Comparison of ENCODE assay signal across 27 cellular contexts in the genomic region with DNA sequence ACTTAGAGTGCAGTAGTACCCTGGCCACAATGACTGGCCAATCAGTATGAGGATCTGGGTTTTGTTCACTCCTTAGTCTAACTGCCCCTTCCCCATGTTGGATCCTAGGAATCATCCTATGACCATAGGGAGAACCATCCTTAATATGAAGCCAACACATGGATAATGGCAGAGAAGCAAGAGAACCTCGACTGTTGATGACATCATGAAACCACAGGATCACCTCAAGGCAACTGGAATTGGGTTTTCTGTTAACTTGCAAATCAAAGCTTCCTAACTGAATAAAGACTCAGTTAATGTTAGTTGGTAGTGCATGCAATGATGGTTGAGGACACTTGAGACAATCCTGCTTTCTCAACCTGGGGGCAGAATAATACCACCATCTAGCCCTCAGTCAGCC. TPM values are rescaled to one million over a fixed set of nuclear protein-coding genes. Genes with fewer than 3 reads are reported as not detected.
"Had no signal": no experiment of that assay in that cellular context is flagged by ENCODE, and none has a peak within 500 bp of the region (broad histone marks: within the 10 kb centered on the region; RNA-seq: fewer than 3 reads in every experiment).

No MANE protein-coding gene starts in this region.

- H3K36me3 ChIP-seq: brain microvascular endothelial cell, colonic mucosa, esophagus muscularis mucosa, suprapubic skin, transverse colon had no signal

- H3K4me3 Mint-ChIP-seq: activated CD4-positive, alpha-beta T cell treated with anti-CD3 and anti-CD28 coated beads, Interleukin-2, amount 10 ng/mL, durations not matched to agents 24 days and 14 days; activated CD8-positive, alpha-beta memory T cell treated with anti-CD3 and anti-CD28 coated beads, Interleukin-2, amount 10 ng/mL, durations not matched to agents 7 days and 5 days; activated CD8-positive, alpha-beta T cell treated with anti-CD3 and anti-CD28 coated beads for 36 hours; activated naive CD8-positive, alpha-beta T cell treated with anti-CD3 and anti-CD28 coated beads, Interleukin-2, amount 50 U/mL, for 24 hours; central memory CD8-positive, alpha-beta T cell; naive thymus-derived CD8-positive, alpha-beta T cell; stimulated activated naive CD8-positive, alpha-beta T cell treated with anti-CD3 and anti-CD28 coated beads, Interleukin-15, amount 100 ng/mL, for 72 hours had no signal

- H3K27me3 ChIP-seq: colonic mucosa, suprapubic skin, transverse colon had no signal

- H3K9me3 Mint-ChIP-seq: activated CD4-positive, alpha-beta T cell treated with anti-CD3 and anti-CD28 coated beads, Interleukin-2, amount 10 ng/mL, durations not matched to agents 24 days and 14 days; activated CD8-positive, alpha-beta T cell treated with anti-CD3 and anti-CD28 coated beads for 36 hours; activated naive CD8-positive, alpha-beta T cell treated with anti-CD3 and anti-CD28 coated beads, Interleukin-2, amount 50 U/mL, for 24 hours; central memory CD8-positive, alpha-beta T cell; naive thymus-derived CD8-positive, alpha-beta T cell; stimulated activated naive CD8-positive, alpha-beta T cell treated with anti-CD3 and anti-CD28 coated beads, Interleukin-15, amount 100 ng/mL, for 72 hours had no signal

- H3K27ac ChIP-seq: brain microvascular endothelial cell, colonic mucosa, esophagus muscularis mucosa, suprapubic skin, transverse colon had no signal

- ATAC-seq: activated CD4-positive, CD25-positive, alpha-beta regulatory T cell treated with anti-CD3 and anti-CD28 coated beads, Interleukin-2, amount 50 U/mL, for 24 hours; activated CD8-positive, alpha-beta memory T cell treated with anti-CD3 and anti-CD28 coated beads, Interleukin-2, amount 10 ng/mL, durations not matched to agents 7 days and 5 days; activated CD8-positive, alpha-beta T cell treated with anti-CD3 and anti-CD28 coated beads for 36 hours; activated naive CD8-positive, alpha-beta T cell treated with anti-CD3 and anti-CD28 coated beads, Interleukin-2, amount 50 U/mL, for 24 hours; left lobe of liver; naive thymus-derived CD8-positive, alpha-beta T cell; right cardiac atrium; stimulated activated naive CD8-positive, alpha-beta T cell treated with anti-CD3 and anti-CD28 coated beads, Interleukin-15, amount 100 ng/mL, for 72 hours had no signal

- H3K27me3 Mint-ChIP-seq: stimulated activated naive CD8-positive, alpha-beta T cell treated with anti-CD3 and anti-CD28 coated beads, Interleukin-15, amount 100 ng/mL, for 72 hours had no signal

- DNase-seq: activated CD4-positive, alpha-beta T cell treated with anti-CD3 and anti-CD28 coated beads, Interleukin-2, amount 10 ng/mL, durations not matched to agents 24 days and 14 days; activated CD8-positive, alpha-beta memory T cell treated with anti-CD3 and anti-CD28 coated beads, Interleukin-2, amount 10 ng/mL, durations not matched to agents 7 days and 5 days; activated CD8-positive, alpha-beta T cell treated with anti-CD3 and anti-CD28 coated beads for 36 hours; activated effector memory CD4-positive, alpha-beta T cell treated with anti-CD3 and anti-CD28 coated beads, Interleukin-2, amount 50 U/mL, for 16 hours; activated naive CD4-positive, alpha-beta T cell treated with anti-CD3 and anti-CD28 coated beads, Interleukin-2, amount 50 U/mL, for 16 hours; activated naive CD8-positive, alpha-beta T cell treated with anti-CD3 and anti-CD28 coated beads, Interleukin-2, amount 50 U/mL, for 24 hours; activated T-cell treated with anti-CD3 and anti-CD28 coated beads for 4 hours; anterior cingulate cortex; colonic mucosa; head of caudate nucleus; islet precursor cell; naive thymus-derived CD8-positive, alpha-beta T cell; right cardiac atrium; stimulated activated CD4-positive, alpha-beta T cell treated with anti-CD3 and anti-CD28 coated beads, Interleukin-12 subunit alpha, Interleukin-12 subunit beta, amount 100 ng/mL, for 4 hours; stimulated activated naive CD8-positive, alpha-beta T cell treated with anti-CD3 and anti-CD28 coated beads, Interleukin-15, amount 100 ng/mL, for 72 hours; transverse colon had no signal

- H3K27ac Mint-ChIP-seq: activated CD4-positive, alpha-beta T cell treated with anti-CD3 and anti-CD28 coated beads, Interleukin-2, amount 10 ng/mL, durations not matched to agents 24 days and 14 days; activated CD8-positive, alpha-beta memory T cell treated with anti-CD3 and anti-CD28 coated beads, Interleukin-2, amount 10 ng/mL, durations not matched to agents 7 days and 5 days; activated CD8-positive, alpha-beta T cell treated with anti-CD3 and anti-CD28 coated beads for 36 hours; activated naive CD8-positive, alpha-beta T cell treated with anti-CD3 and anti-CD28 coated beads, Interleukin-2, amount 50 U/mL, for 24 hours; naive thymus-derived CD8-positive, alpha-beta T cell; stimulated activated naive CD8-positive, alpha-beta T cell treated with anti-CD3 and anti-CD28 coated beads, Interleukin-15, amount 100 ng/mL, for 72 hours had no signal

- H3K36me3 Mint-ChIP-seq: activated CD8-positive, alpha-beta memory T cell treated with anti-CD3 and anti-CD28 coated beads, Interleukin-2, amount 10 ng/mL, durations not matched to agents 7 days and 5 days; naive thymus-derived CD8-positive, alpha-beta T cell had no signal

- H3K4me3 ChIP-seq: colonic mucosa, esophagus muscularis mucosa, lung, suprapubic skin, transverse colon had no signal

RNA-seq across cellular contexts. Expression of gene DYDC2, which starts 48.5 kb away (rescaled TPM):
- total RNA-seq: activated CD4-positive, alpha-beta T cell treated with anti-CD3 and anti-CD28 coated beads, Interleukin-2, amount 10 ng/mL, durations not matched to agents 24 days and 14 days; activated CD8-positive, alpha-beta memory T cell treated with anti-CD3 and anti-CD28 coated beads, Interleukin-2, amount 10 ng/mL, durations not matched to agents 7 days and 5 days; esophagus muscularis mucosa; naive thymus-derived CD8-positive, alpha-beta T cell; osteocyte; pulmonary artery endothelial cell; right cardiac atrium; skeletal muscle tissue; T-helper 2 cell treated with Interferon-gamma antibody and Interleukin-4, amounts not matched to agents 100 ng/mL and 5 ng/mL, for 36 hours; transverse colon had no signal
- polyA plus RNA-seq: naive thymus-derived CD8-positive, alpha-beta T cell; right cardiac atrium had no signal

RNA-seq across cellular contexts. Expression of gene DYDC1, which starts 48.5 kb away (rescaled TPM):
- total RNA-seq: activated CD4-positive, alpha-beta T cell treated with anti-CD3 and anti-CD28 coated beads, Interleukin-2, amount 10 ng/mL, durations not matched to agents 24 days and 14 days; activated CD8-positive, alpha-beta memory T cell treated with anti-CD3 and anti-CD28 coated beads, Interleukin-2, amount 10 ng/mL, durations not matched to agents 7 days and 5 days; activated CD8-positive, alpha-beta T cell treated with anti-CD3 and anti-CD28 coated beads for 36 hours; colonic mucosa; esophagus muscularis mucosa; left lobe of liver; naive thymus-derived CD8-positive, alpha-beta T cell; osteocyte; pulmonary artery endothelial cell; right cardiac atrium; skeletal muscle tissue; suprapubic skin; T-helper 2 cell treated with Interferon-gamma antibody and Interleukin-4, amounts not matched to agents 100 ng/mL and 5 ng/mL, for 36 hours; transverse colon had no signal
- polyA plus RNA-seq: naive thymus-derived CD8-positive, alpha-beta T cell; right cardiac atrium had no signal
